In the genomic region with DNA sequence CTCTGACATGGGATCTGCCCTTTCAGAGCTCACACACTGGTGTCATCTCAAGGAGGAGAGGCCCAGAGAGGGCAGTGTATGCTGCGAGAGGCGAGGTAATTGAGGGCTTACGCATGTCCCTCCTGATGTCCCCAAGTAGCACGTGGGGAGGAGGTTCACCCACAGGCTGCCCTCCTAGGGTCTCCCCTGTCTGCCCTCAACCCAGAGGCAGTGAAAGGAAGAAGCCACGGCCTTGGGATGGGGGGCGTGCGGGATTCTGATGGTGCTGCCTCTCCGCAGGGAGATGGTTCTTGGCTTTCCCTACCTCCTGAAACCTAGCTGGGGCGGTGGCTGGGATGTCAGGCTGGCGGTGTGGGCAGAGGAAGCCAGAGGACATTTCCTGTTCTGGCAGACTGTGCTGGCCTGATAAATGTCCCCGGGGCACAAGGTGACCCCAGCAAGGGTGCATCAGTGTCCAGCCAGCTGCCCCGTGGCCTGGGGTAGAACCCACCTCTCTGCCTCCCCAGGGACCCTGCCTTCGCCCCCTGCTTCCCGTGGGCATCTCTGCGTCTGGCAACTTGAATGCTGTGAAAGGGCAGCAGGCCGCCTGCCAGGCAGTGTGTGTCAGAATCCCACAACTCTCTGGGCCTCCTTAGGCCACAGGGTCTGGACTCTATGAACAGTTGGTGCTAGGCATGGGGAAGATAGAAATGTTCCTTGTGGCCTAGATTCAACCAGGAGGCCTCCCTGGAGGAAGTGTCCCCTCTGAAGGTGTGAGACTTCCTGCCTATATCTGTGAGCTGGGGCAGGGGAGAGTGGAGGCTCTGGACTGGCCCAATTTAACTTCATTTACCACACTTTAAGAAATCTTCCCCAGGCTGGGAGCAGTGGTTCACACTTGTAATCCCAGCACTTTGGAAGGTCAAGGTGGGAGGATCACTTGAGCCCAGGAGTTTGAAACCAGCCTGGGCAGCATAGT, we compare ENCODE assay signal across 1 cellular context.
TF ChIP-seq lines count a peak whose summit lies in the region.

No MANE protein-coding gene starts in this region.

TF ChIP-seq in HCT116, 20 proteins besides CTCF, POLR2A, EP300 and RAD21 (continued from another document):
- TF ChIP-seq, protein P1, sequence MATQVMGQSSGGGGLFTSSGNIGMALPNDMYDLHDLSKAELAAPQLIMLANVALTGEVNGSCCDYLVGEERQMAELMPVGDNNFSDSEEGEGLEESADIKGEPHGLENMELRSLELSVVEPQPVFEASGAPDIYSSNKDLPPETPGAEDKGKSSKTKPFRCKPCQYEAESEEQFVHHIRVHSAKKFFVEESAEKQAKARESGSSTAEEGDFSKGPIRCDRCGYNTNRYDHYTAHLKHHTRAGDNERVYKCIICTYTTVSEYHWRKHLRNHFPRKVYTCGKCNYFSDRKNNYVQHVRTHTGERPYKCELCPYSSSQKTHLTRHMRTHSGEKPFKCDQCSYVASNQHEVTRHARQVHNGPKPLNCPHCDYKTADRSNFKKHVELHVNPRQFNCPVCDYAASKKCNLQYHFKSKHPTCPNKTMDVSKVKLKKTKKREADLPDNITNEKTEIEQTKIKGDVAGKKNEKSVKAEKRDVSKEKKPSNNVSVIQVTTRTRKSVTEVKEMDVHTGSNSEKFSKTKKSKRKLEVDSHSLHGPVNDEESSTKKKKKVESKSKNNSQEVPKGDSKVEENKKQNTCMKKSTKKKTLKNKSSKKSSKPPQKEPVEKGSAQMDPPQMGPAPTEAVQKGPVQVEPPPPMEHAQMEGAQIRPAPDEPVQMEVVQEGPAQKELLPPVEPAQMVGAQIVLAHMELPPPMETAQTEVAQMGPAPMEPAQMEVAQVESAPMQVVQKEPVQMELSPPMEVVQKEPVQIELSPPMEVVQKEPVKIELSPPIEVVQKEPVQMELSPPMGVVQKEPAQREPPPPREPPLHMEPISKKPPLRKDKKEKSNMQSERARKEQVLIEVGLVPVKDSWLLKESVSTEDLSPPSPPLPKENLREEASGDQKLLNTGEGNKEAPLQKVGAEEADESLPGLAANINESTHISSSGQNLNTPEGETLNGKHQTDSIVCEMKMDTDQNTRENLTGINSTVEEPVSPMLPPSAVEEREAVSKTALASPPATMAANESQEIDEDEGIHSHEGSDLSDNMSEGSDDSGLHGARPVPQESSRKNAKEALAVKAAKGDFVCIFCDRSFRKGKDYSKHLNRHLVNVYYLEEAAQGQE (IDR thresholded peaks at IDR 0.05; ENCODE audit: low read depth), result no peak
- TF ChIP-seq ELF1 (IDR thresholded peaks at IDR 0.05; ENCODE audit: borderline replicate concordance, low read depth), result no peak
- TF ChIP-seq, protein P2, sequence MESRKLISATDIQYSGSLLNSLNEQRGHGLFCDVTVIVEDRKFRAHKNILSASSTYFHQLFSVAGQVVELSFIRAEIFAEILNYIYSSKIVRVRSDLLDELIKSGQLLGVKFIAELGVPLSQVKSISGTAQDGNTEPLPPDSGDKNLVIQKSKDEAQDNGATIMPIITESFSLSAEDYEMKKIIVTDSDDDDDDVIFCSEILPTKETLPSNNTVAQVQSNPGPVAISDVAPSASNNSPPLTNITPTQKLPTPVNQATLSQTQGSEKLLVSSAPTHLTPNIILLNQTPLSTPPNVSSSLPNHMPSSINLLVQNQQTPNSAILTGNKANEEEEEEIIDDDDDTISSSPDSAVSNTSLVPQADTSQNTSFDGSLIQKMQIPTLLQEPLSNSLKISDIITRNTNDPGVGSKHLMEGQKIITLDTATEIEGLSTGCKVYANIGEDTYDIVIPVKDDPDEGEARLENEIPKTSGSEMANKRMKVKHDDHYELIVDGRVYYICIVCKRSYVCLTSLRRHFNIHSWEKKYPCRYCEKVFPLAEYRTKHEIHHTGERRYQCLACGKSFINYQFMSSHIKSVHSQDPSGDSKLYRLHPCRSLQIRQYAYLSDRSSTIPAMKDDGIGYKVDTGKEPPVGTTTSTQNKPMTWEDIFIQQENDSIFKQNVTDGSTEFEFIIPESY (IDR thresholded peaks at IDR 0.05; ENCODE audit: extremely low read depth, insufficient replicate concordance, low read length), result no peak
- TF ChIP-seq YY1 (IDR thresholded peaks at IDR 0.05; ENCODE audit: extremely low read depth, insufficient replicate concordance, low read depth, low read length), result no peak
- no peak for TF ChIP-seq TCF7L2 (IDR thresholded peaks at IDR 0.05; ENCODE audit: borderline replicate concordance, extremely low read depth, insufficient read depth, insufficient read length)
- no peak for TF ChIP-seq EGR1 (IDR thresholded peaks at IDR 0.05; ENCODE audit: low read depth)
- TF ChIP-seq ZNF274 (IDR thresholded peaks at IDR 0.05; ENCODE audit: low read depth, low read length), result no peak
- no peak for TF ChIP-seq CBX3 (IDR thresholded peaks at IDR 0.05; ENCODE audit: low read depth)
- TF ChIP-seq, protein P3, sequence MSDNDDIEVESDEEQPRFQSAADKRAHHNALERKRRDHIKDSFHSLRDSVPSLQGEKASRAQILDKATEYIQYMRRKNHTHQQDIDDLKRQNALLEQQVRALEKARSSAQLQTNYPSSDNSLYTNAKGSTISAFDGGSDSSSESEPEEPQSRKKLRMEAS (IDR thresholded peaks at IDR 0.05), result no peak
- TF ChIP-seq, protein P4, sequence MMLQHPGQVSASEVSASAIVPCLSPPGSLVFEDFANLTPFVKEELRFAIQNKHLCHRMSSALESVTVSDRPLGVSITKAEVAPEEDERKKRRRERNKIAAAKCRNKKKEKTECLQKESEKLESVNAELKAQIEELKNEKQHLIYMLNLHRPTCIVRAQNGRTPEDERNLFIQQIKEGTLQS (IDR thresholded peaks at IDR 0.05), result no peak
- no peak for TF ChIP-seq JUND (IDR thresholded peaks at IDR 0.05)
TF ChIP-seq in HCT116: peak in this region for 0.
